10 cellular contexts compared by ENCODE assay signal in genomic region chr4:1644906-1645657, GRCh38. TPM values are rescaled to one million over a fixed set of nuclear protein-coding genes. Genes with fewer than 3 reads are reported as not detected.
DNase-seq lines count a peak whose midpoint lies in the region; ATAC-seq, FAIRE-seq and TF ChIP-seq lines count a peak whose summit lies in the region.
"Had no signal": no experiment of that assay in that cellular context is flagged by ENCODE, and none has a peak within 500 bp of the region (broad histone marks: within the 10 kb centered on the region; RNA-seq: fewer than 3 reads in every experiment).

No MANE protein-coding gene starts in this region.

- CTCF ChIA-PET in K562 (lab: Yijun Ruan, JAX; ENCODE audit: low intra/inter-chr PET ratio) = no interaction called here

- in situ Hi-C loops in K562 (cut with MboI) = no loop called here

- H3K9me3 ChIP-seq in K562 (replicated peaks; ENCODE audit: control insufficient read depth, insufficient read depth, low read depth, low read length) (no peaks in the 10 kb centered on the region), prostate gland (no peaks in the 10 kb centered on the region)

- no peak overlapping the region for H2AFZ ChIP-seq in K562 (ENCODE audit: low read depth, low read length)

- H3K27me3 ChIP-seq in K562 (ENCODE audit: control insufficient read depth in 2 of 2, insufficient read depth in 2 of 2, low read length in 2 of 2) = peaks cover 9 to 77% of the 10 kb centered on the region in 2 experiments; a peak in 4 of 5 replicates
- no peaks in the 10 kb centered on the region for H3K27me3 ChIP-seq in prostate gland (replicated peaks; ENCODE audit: insufficient read depth)

- POLR2A ChIA-PET in K562 (lab: Yijun Ruan, JAX) = interaction anchor here (0.6 kb wide), 3 partner anchors 13 to 791 kb away, joined by 3 to 4 read pairs (median 3); no protein-coding TSS in a partner anchor

- TF ChIP-seq EP300 in K562 (IDR thresholded peaks at IDR 0.05; ENCODE audit: low read length) = no peak

- ATAC-seq in K562 (peak; percentile 32), GM21360 (IDR thresholded peaks at IDR 0.05; ENCODE audit: unreplicated experiment) (no peak), HG02840 (IDR thresholded peaks at IDR 0.05; ENCODE audit: low FRiP score, unreplicated experiment) (no peak)

- no peak overlapping the region for H3K4me2 ChIP-seq in K562 (ENCODE audit: insufficient read depth, low read length)

- H4K20me1 ChIP-seq in K562 (replicated peaks; ENCODE audit: control insufficient read depth, insufficient read depth, low read length) = no peaks in the 10 kb centered on the region; the same call in 1 of the 2 replicates

- peak overlapping the region in 1 of 2 experiments; percentile 45; a peak in 1 of 4 replicates for H3K9ac ChIP-seq in K562 (ENCODE audit: insufficient read depth in 1 of 2, low read depth in 2 of 2, low read length in 2 of 2)

- WGBS in K562 (ENCODE audit: insufficient coverage, low coverage, missing lambda C conversion rate) = 19% methylated on average over 20 of the region's 20 CpGs
- 24% methylated on average over 20 of the region's 20 CpGs for WGBS in prostate gland

- no peaks in the 10 kb centered on the region for H3K79me2 ChIP-seq in K562 (ENCODE audit: control insufficient read depth, insufficient read depth, low read length)

- BruUV-seq in K562 (replicated peaks; lab: Mats Ljungman, UMichigan) = no TSS peak

- DNase-seq in GM04503 (ENCODE audit: low read depth) (peak; percentile 13), K562 (ENCODE audit: extremely low read depth in 1 of 4, low spot score in 3 of 4) (no peak), hepatic stellate cell (ENCODE audit: low spot score) (peak; percentile 60), prostate gland (ENCODE audit: low spot score) (peak; percentile 45), D721Med (ENCODE audit: insufficient read length, low spot score) (no peak), HUDEP-2 (lab: John Stamatoyannopoulos, UW; ENCODE audit: unreplicated experiment in 76 of 76) (no peak)
- DNase-seq: NK-92 treated with Interleukin-12 subunit alpha and Interleukin-12 subunit beta, amount 100 ng/mL, for 24 hours had no signal

- no peaks in the 10 kb centered on the region for H3K9me1 ChIP-seq in K562 (ENCODE audit: control insufficient read depth, insufficient read depth, low read length)

- peaks cover 0 to 29% of the 10 kb centered on the region in 2 experiments; a peak in 2 of 5 replicates for H3K4me1 ChIP-seq in K562 (replicated peaks in 1 of 2; ENCODE audit: control insufficient read depth in 2 of 2, insufficient read depth in 2 of 2, low read length in 2 of 2)
- no peaks in the 10 kb centered on the region for H3K4me1 ChIP-seq in prostate gland (replicated peaks)

- TF ChIP-seq CTCF in K562 (IDR thresholded peaks at IDR 0.05 in 2 of 3, conservative IDR thresholded peaks at IDR 0.05 in 1 of 3; ENCODE audit: insufficient read depth in 2 of 3, low read depth in 1 of 3, low read length in 3 of 3) = no peak
- peak in 1 of 4 experiments; percentile 9 for TF ChIP-seq CTCF in prostate gland (IDR thresholded peaks at IDR 0.05)
- TF ChIP-seq CTCF in D721Med (IDR thresholded peaks at IDR 0.05; ENCODE audit: insufficient read depth, missing control alignments) = no peak

- intact Hi-C loops in K562 (cut with micrococcal nuclease) = no loop called here
- intact Hi-C loops in prostate gland (cut with DNase I) = no loop called here

- TF ChIP-seq RAD21 in K562 (CRISPR knock-in tag; conservative IDR thresholded peaks at IDR 0.05 in 1 of 2, IDR thresholded peaks at IDR 0.05 in 1 of 2) = no peak

- H3K27ac ChIP-seq in K562 (ENCODE audit: extremely low read depth, low read depth, low read length) = no peak overlapping the region
- H3K27ac ChIP-seq in prostate gland = peak overlapping the region in 1 of 2 donors; percentile 3
- H3K27ac ChIP-seq: HL-60 had no signal

- FAIRE-seq in K562 (lab: Jason Lieb, UNC) (no peak), D721Med (lab: Jason Lieb, UNC) (no peak)

- no peaks in the 10 kb centered on the region for H3K36me3 ChIP-seq in K562 (ENCODE audit: control insufficient read depth, insufficient read depth, low read length)
- no peaks in the 10 kb centered on the region for H3K36me3 ChIP-seq in prostate gland

- no peak overlapping the region for H3K4me3 ChIP-seq in K562
- no peak overlapping the region for H3K4me3 ChIP-seq in prostate gland

- TF ChIP-seq POLR2A in K562 (conservative IDR thresholded peaks at IDR 0.05) (no peak), prostate gland (IDR thresholded peaks at IDR 0.05) (no peak)

TF ChIP-seq in K562, 482 proteins besides CTCF, POLR2A, EP300 and RAD21:
- TF ChIP-seq, protein P1, sequence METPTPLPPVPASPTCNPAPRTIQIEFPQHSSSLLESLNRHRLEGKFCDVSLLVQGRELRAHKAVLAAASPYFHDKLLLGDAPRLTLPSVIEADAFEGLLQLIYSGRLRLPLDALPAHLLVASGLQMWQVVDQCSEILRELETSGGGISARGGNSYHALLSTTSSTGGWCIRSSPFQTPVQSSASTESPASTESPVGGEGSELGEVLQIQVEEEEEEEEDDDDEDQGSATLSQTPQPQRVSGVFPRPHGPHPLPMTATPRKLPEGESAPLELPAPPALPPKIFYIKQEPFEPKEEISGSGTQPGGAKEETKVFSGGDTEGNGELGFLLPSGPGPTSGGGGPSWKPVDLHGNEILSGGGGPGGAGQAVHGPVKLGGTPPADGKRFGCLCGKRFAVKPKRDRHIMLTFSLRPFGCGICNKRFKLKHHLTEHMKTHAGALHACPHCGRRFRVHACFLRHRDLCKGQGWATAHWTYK (CRISPR knock-in tag; IDR thresholded peaks at IDR 0.05) = no peak
- TF ChIP-seq HNRNPLL (IDR thresholded peaks at IDR 0.05; ENCODE audit: low read depth, low read length, poor library complexity, severe bottlenecking) (no peak), FOXK2 (conservative IDR thresholded peaks at IDR 0.05 in 1 of 2, IDR thresholded peaks at IDR 0.05 in 1 of 2; ENCODE audit: low read depth in 2 of 2) (no peak), ADNP (tag; IDR thresholded peaks at IDR 0.05) (no peak), ZBTB8A (IDR thresholded peaks at IDR 0.05; ENCODE audit: partially characterized antibody) (no peak), TEAD2 (tag; IDR thresholded peaks at IDR 0.05) (no peak), ZNF785 (CRISPR knock-in tag; IDR thresholded peaks at IDR 0.05) (no peak), CCNT2 (IDR thresholded peaks at IDR 0.05; ENCODE audit: borderline replicate concordance, extremely low read depth, insufficient read length, low read depth, low read length) (no peak), CC2D1A (IDR thresholded peaks at IDR 0.05) (no peak)

RNA-seq across cellular contexts. Expression of gene FAM53A, which starts 39.0 kb away (rescaled TPM):
- total RNA-seq in K562 (2011; cell fraction: chromatin; rRNA removed; ENCODE audit: low replicate concordance) = 3.4 and 8.9 TPM in 2 replicates
- 2.8 and 3.7 TPM in 2 replicates for total RNA-seq in K562 (2011; cell fraction: nucleolus; rRNA removed)
- 2.1 and 2.4 TPM in 2 replicates for total RNA-seq in K562 (2011; cell fraction: nucleoplasm; rRNA removed)
- total RNA-seq in K562 (2014; rRNA removed) (1.8 and 2.6 TPM in 2 replicates), K562 (2014; rRNA removed; fragmentation: Illumina TruSeq; extraction: Trizol) (0.76 TPM in 1 of 2 replicates, not detected in the other), K562 (2015; rRNA removed; fragmentation: Illumina TruSeq; extraction: Trizol) (1.1 TPM in 2 replicates), K562 (2021) (1.6 and 2.0 TPM in 2 replicates), prostate gland (10 to 100 TPM in 1 of 2 donors, 1 to 10 TPM in 1; 2.3 to 16.8 TPM)
- polyA plus RNA-seq in K562 (2011; rRNA removed) (0.53 and 1.3 TPM in 2 replicates), K562 (2014; fragmentation: Illumina TruSeq; extraction: Trizol) (0.62 and 1.4 TPM in 2 replicates), K562 (2014; fragmentation: Nextera tagmentation; extraction: Ambion mirVana) (not detected), K562 (2014; rRNA removed) (1.4 and 2.7 TPM in 2 replicates)
- polyA plus RNA-seq in K562 (2011; cell fraction: cytosol; rRNA removed) = 1.7 and 2.5 TPM in 2 replicates
- polyA plus RNA-seq in K562 (2011; cell fraction: nucleus; rRNA removed) = 1.9 and 2.9 TPM in 2 replicates
- 1.4 and 2.1 TPM in 2 replicates for polyA plus RNA-seq in K562 (2012)
- polyA minus RNA-seq in K562 (2011; rRNA and poly(A)+ RNA removed) = 0.45 and 1.1 TPM in 2 replicates
- 2.6 and 3.8 TPM in 2 replicates for polyA minus RNA-seq in K562 (2011; cell fraction: cytosol; rRNA and poly(A)+ RNA removed)
- 1.00 and 1.8 TPM in 2 replicates for polyA minus RNA-seq in K562 (2011; cell fraction: nucleus; rRNA and poly(A)+ RNA removed)

Comparison
In these comparisons a context has a peak if more than half of its experiments do, and no peak if none do; other contexts are left out.
1. DNase-seq: peak in GM04503 (single experiment), hepatic stellate cell (single experiment) and prostate gland (single experiment); none in K562 (0 of 4), D721Med (single experiment) and HUDEP-2 (0 of 76).